ENCODE assay signal across 11 cellular contexts in genomic region chr17:44546711-44547606, GRCh38. TPM values are rescaled to one million over a fixed set of nuclear protein-coding genes. Genes with fewer than 3 reads are reported as not detected.
DNase-seq lines count a peak whose midpoint lies in the region; TF ChIP-seq lines count a peak whose summit lies in the region.
"Had no signal": no experiment of that assay in that cellular context is flagged by ENCODE, and none has a peak within 500 bp of the region (broad histone marks: within the 10 kb centered on the region; RNA-seq: fewer than 3 reads in every experiment).

No MANE protein-coding gene starts in this region.

- intact Hi-C loops in CD14-positive monocyte (cut with micrococcal nuclease), result no loop called here
- intact Hi-C loops in dendritic cell treated with granulocyte-macrophage colony-stimulating factor and Interleukin-4, amounts not matched to agents 40 ng/mL and 50 ng/mL, for 4 days (cut with micrococcal nuclease), result no loop called here

- peaks cover 0 to 3% (median 0%) of the 10 kb centered on the region in 7 donors for H3K9me3 Mint-ChIP-seq in CD14-positive monocyte
- H3K9me3 Mint-ChIP-seq in dendritic cell treated with granulocyte-macrophage colony-stimulating factor and Interleukin-4, amounts not matched to agents 40 ng/mL and 50 ng/mL, for 4 days, result no peaks in the 10 kb centered on the region
- H3K9me3 Mint-ChIP-seq in nephron, result no peaks in the 10 kb centered on the region
- H3K9me3 Mint-ChIP-seq: stimulated activated naive CD8-positive, alpha-beta T cell treated with anti-CD3 and anti-CD28 coated beads, Interleukin-15, Interleukin-2, amounts not matched to agents 100 ng/mL and 50 ng/mL, for 24 hours had no signal

- H3K4me1 Mint-ChIP-seq in CD14-positive monocyte (peaks cover 66% of the 10 kb centered on the region), nephron (peaks cover 82% of the 10 kb centered on the region)
- H3K4me1 Mint-ChIP-seq in dendritic cell treated with granulocyte-macrophage colony-stimulating factor and Interleukin-4, amounts not matched to agents 40 ng/mL and 50 ng/mL, for 4 days (ENCODE audit: low read depth), result peaks cover 92% of the 10 kb centered on the region

- DNase-seq in CD14-positive monocyte (ENCODE audit: low spot score) (no peak), NB4 (ENCODE audit: low read depth) (peak; percentile 39), ecto neural progenitor cell (ENCODE audit: low spot score) (no peak), middle frontal gyrus (ENCODE audit: extremely low spot score, low spot score) (no peak)
- DNase-seq in activated CD8-positive, alpha-beta memory T cell treated with anti-CD3 and anti-CD28 coated beads, Interleukin-2, amount 50 U/mL, for 48 hours, result no peak
- DNase-seq in activated CD4-positive, alpha-beta T cell treated with anti-CD3 and anti-CD28 coated beads for 4 hours, result no peak
- DNase-seq: right lobe of liver, T-helper 1 cell had no signal

- H3K27ac Mint-ChIP-seq in CD14-positive monocyte (peak overlapping the region; percentile 92 to 99 (median 97)), nephron (peak overlapping the region; percentile 97 to 99 (median 99))
- peak overlapping the region; percentile 93 for H3K27ac Mint-ChIP-seq in dendritic cell treated with granulocyte-macrophage colony-stimulating factor and Interleukin-4, amounts not matched to agents 40 ng/mL and 50 ng/mL, for 4 days
- H3K27ac Mint-ChIP-seq: stimulated activated naive CD8-positive, alpha-beta T cell treated with anti-CD3 and anti-CD28 coated beads, Interleukin-15, Interleukin-2, amounts not matched to agents 100 ng/mL and 50 ng/mL, for 24 hours had no signal

- H3K36me3 Mint-ChIP-seq in CD14-positive monocyte (no peaks in the 10 kb centered on the region), nephron (ENCODE audit: low read depth) (no peaks in the 10 kb centered on the region)
- peaks cover 5% of the 10 kb centered on the region for H3K36me3 Mint-ChIP-seq in dendritic cell treated with granulocyte-macrophage colony-stimulating factor and Interleukin-4, amounts not matched to agents 40 ng/mL and 50 ng/mL, for 4 days (ENCODE audit: low read depth)

- H3K4me3 Mint-ChIP-seq in CD14-positive monocyte (peak overlapping the region; percentile 62 to 85), nephron (peak overlapping the region; percentile 27 to 43 (median 28))
- H3K4me3 Mint-ChIP-seq in dendritic cell treated with granulocyte-macrophage colony-stimulating factor and Interleukin-4, amounts not matched to agents 40 ng/mL and 50 ng/mL, for 4 days, result peak overlapping the region; percentile 78
- H3K4me3 Mint-ChIP-seq: stimulated activated naive CD8-positive, alpha-beta T cell treated with anti-CD3 and anti-CD28 coated beads, Interleukin-15, Interleukin-2, amounts not matched to agents 100 ng/mL and 50 ng/mL, for 24 hours had no signal

- TF ChIP-seq CTCF in CD14-positive monocyte (IDR thresholded peaks at IDR 0.05), result no peak
- TF ChIP-seq CTCF in NB4 (IDR thresholded peaks at IDR 0.05; ENCODE audit: low read depth, low read length), result no peak
- no peak for TF ChIP-seq CTCF in nephron (IDR thresholded peaks at IDR 0.05; ENCODE audit: unreplicated experiment in 3 of 3)

- H3K4me3 ChIP-seq in NB4 (ENCODE audit: low read depth, low read length), result no peak overlapping the region
- H3K4me3 ChIP-seq: right lobe of liver had no signal

- H3K27me3 Mint-ChIP-seq in CD14-positive monocyte (ENCODE audit: low read depth in 3 of 3) (peaks cover 0 to 7% (median 2%) of the 10 kb centered on the region in 3 donors), nephron (ENCODE audit: low read depth) (no peaks in the 10 kb centered on the region)
- no peaks in the 10 kb centered on the region for H3K27me3 Mint-ChIP-seq in dendritic cell treated with granulocyte-macrophage colony-stimulating factor and Interleukin-4, amounts not matched to agents 40 ng/mL and 50 ng/mL, for 4 days

- no peak for TF ChIP-seq POLR2A in NB4 (IDR thresholded peaks at IDR 0.05; ENCODE audit: extremely low read depth, insufficient read length)

RNA-seq across cellular contexts. Expression of gene FZD2, which starts 10.3 kb away (rescaled TPM):
- polyA plus RNA-seq in CD14-positive monocyte, result 1 to 10 TPM; 6.2 to 7.2 TPM

RNA-seq across cellular contexts. Expression of gene GPATCH8, which starts 43.8 kb away (rescaled TPM):
- 10 to 100 TPM in 1 of 2 donors, 1 to 10 TPM in 1; 8.8 to 15.9 TPM for polyA plus RNA-seq in CD14-positive monocyte

Comparison
In these comparisons a context has a peak if more than half of its experiments do, and no peak if none do; other contexts are left out.
1. H3K4me3 Mint-ChIP-seq: peak in every context shown above with its lines; median percentile 78 in dendritic cell treated with granulocyte-macrophage colony-stimulating factor and Interleukin-4, amounts not matched to agents 40 ng/mL and 50 ng/mL, for 4 days; 74 in CD14-positive monocyte; 28 in nephron.